Comparison of ENCODE assay signal across 19 cellular contexts in the genomic region with DNA sequence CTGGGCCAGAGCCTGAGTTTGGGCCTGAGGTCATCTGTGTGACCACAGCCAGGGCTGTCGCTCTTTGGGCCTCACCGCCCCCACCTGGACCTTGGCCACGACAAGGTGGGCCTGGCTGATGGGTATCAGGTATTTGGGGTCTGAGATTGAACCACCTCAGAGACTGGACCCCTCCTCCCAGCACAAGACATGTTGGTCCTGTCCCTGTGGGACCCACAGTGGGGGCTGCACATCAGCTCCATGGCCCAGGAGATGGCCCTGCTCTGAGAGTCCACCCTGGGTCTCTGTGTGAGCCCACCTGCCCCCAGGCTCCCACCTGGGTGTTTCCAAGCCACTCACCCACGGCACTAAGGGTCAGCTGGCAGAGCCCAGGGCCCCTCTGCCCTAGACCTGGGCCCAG. TPM values are rescaled to one million over a fixed set of nuclear protein-coding genes. Genes with fewer than 3 reads are reported as not detected.
DNase-seq lines count a peak whose midpoint lies in the region; ATAC-seq and TF ChIP-seq lines count a peak whose summit lies in the region.
"Had no signal": no experiment of that assay in that cellular context is flagged by ENCODE, and none has a peak within 500 bp of the region (broad histone marks: within the 10 kb centered on the region; RNA-seq: fewer than 3 reads in every experiment).

No MANE protein-coding gene starts in this region.

- H3K4me3 ChIP-seq in BE2C (ENCODE audit: low read depth, low read length) (peak overlapping the region; percentile 75), HEK293 (ENCODE audit: low read depth, low read length) (no peak overlapping the region)
- H3K4me3 ChIP-seq: mucosa of descending colon had no signal

- no peak overlapping the region for H3K27ac ChIP-seq in HEK293 (ENCODE audit: extremely low read depth, low read depth, low read length)
- H3K27ac ChIP-seq: KMS-11 had no signal

- no peaks in the 10 kb centered on the region for H3K9me3 Mint-ChIP-seq in chondrocyte (ENCODE audit: low read depth)
- no peaks in the 10 kb centered on the region for H3K9me3 Mint-ChIP-seq in nephron
- H3K9me3 Mint-ChIP-seq: HFFc6 had no signal

- DNase-seq in BE2C (no peak), chondrocyte (ENCODE audit: low spot score) (no peak), cortex of kidney (lab: John Stamatoyannopoulos, UW) (no peak)
- DNase-seq in stimulated activated naive CD4-positive, alpha-beta T cell treated with Interleukin-2 at 50 U/mL for 16 hours (lab: John Stamatoyannopoulos, UW), result no peak
- DNase-seq: activated CD4-positive, alpha-beta T cell treated with anti-CD3 and anti-CD28 coated beads, Interleukin-2, amount 50 U/mL, for 4 hours; activated T-cell treated with anti-CD3 and anti-CD28 coated beads, Interleukin-2, amount 50 U/mL, for 48 hours; AML-193; glutamatergic neuron; HFFc6; NCI-H1417 treated with DMSO at 0.1 percent for 48 hours; NCI-H2227 treated with DMSO at 0.1 percent for 48 hours; posterior cingulate gyrus; SHP77 treated with DMSO at 0.1 percent for 48 hours; T-helper 9 cell had no signal

- H3K4me1 Mint-ChIP-seq in chondrocyte (ENCODE audit: low read depth) (peaks cover 9% of the 10 kb centered on the region), nephron (peaks cover 12% of the 10 kb centered on the region)

- POLR2A ChIA-PET in HEK293 (lab: Yijun Ruan, JAX), result no interaction called here

- H3K36me3 ChIP-seq in BE2C (peaks cover 7% of the 10 kb centered on the region), HEK293 (ENCODE audit: control insufficient read depth in 2 of 2, insufficient read depth in 1 of 2, low read length in 2 of 2) (no peaks in the 10 kb centered on the region)

- peaks cover 23% of the 10 kb centered on the region for H3K27me3 ChIP-seq in BE2C

- H3K4me3 Mint-ChIP-seq in chondrocyte (ENCODE audit: unreplicated experiment), result peak overlapping the region; percentile 60
- peak overlapping the region in 2 of 3 experiments; percentile 62 to 67 for H3K4me3 Mint-ChIP-seq in nephron
- H3K4me3 Mint-ChIP-seq: HFFc6 had no signal

- H3K27ac Mint-ChIP-seq in chondrocyte (ENCODE audit: unreplicated experiment), result no peak overlapping the region
- H3K27ac Mint-ChIP-seq in nephron, result no peak overlapping the region
- H3K27ac Mint-ChIP-seq: HFFc6 had no signal

- peaks cover 8% of the 10 kb centered on the region for H3K4me1 ChIP-seq in BE2C
- H3K4me1 ChIP-seq in HEK293 (ENCODE audit: control insufficient read depth, insufficient read depth, low read length), result no peaks in the 10 kb centered on the region; the same call in 1 of the 2 replicates

- no peaks in the 10 kb centered on the region for H3K9me3 ChIP-seq in BE2C
- no peaks in the 10 kb centered on the region for H3K9me3 ChIP-seq in HEK293 (ENCODE audit: control insufficient read depth, insufficient read depth, low read depth, low read length)
- H3K9me3 ChIP-seq: mucosa of descending colon had no signal

- H3K27me3 Mint-ChIP-seq in chondrocyte (ENCODE audit: low read depth), result peaks cover 26% of the 10 kb centered on the region
- H3K27me3 Mint-ChIP-seq in nephron (ENCODE audit: low read depth), result peaks cover 70% of the 10 kb centered on the region

- H3K36me3 Mint-ChIP-seq in chondrocyte (ENCODE audit: low read depth) (no peaks in the 10 kb centered on the region), nephron (ENCODE audit: low read depth) (no peaks in the 10 kb centered on the region)

- no peak for ATAC-seq in HG02981 (IDR thresholded peaks at IDR 0.05; ENCODE audit: unreplicated experiment)

- TF ChIP-seq CTCF in BE2C (IDR thresholded peaks at IDR 0.05; ENCODE audit: low read depth, low read length) (no peak), HEK293 (tag by site-specific recombination; IDR thresholded peaks at IDR 0.05) (no peak), chondrocyte (IDR thresholded peaks at IDR 0.05) (no peak), nephron (IDR thresholded peaks at IDR 0.05; ENCODE audit: unreplicated experiment in 3 of 3) (no peak)

- CTCF ChIA-PET in HEK293 (lab: Yijun Ruan, JAX), result no interaction called here

TF ChIP-seq in HEK293, 187 proteins besides CTCF, POLR2A, EP300 and RAD21:
- TF ChIP-seq ZNF350 (tag by site-specific recombination; IDR thresholded peaks at IDR 0.05), result no peak
- peak; percentile 74 for TF ChIP-seq ZFP69B (tag by site-specific recombination; IDR thresholded peaks at IDR 0.05)
- TF ChIP-seq, protein P1, sequence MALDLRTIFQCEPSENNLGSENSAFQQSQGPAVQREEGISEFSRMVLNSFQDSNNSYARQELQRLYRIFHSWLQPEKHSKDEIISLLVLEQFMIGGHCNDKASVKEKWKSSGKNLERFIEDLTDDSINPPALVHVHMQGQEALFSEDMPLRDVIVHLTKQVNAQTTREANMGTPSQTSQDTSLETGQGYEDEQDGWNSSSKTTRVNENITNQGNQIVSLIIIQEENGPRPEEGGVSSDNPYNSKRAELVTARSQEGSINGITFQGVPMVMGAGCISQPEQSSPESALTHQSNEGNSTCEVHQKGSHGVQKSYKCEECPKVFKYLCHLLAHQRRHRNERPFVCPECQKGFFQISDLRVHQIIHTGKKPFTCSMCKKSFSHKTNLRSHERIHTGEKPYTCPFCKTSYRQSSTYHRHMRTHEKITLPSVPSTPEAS (tag by site-specific recombination; IDR thresholded peaks at IDR 0.05), result no peak
- TF ChIP-seq, protein P2, sequence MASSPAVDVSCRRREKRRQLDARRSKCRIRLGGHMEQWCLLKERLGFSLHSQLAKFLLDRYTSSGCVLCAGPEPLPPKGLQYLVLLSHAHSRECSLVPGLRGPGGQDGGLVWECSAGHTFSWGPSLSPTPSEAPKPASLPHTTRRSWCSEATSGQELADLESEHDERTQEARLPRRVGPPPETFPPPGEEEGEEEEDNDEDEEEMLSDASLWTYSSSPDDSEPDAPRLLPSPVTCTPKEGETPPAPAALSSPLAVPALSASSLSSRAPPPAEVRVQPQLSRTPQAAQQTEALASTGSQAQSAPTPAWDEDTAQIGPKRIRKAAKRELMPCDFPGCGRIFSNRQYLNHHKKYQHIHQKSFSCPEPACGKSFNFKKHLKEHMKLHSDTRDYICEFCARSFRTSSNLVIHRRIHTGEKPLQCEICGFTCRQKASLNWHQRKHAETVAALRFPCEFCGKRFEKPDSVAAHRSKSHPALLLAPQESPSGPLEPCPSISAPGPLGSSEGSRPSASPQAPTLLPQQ (tag by site-specific recombination; IDR thresholded peaks at IDR 0.05), result peak; percentile 77
- no peak for TF ChIP-seq GFI1B (tag by site-specific recombination; IDR thresholded peaks at IDR 0.05)
TF ChIP-seq in HEK293: peak in this region for 2.

RNA-seq across cellular contexts. Expression of a gene that starts 20.6 kb away (rescaled TPM):
- polyA plus RNA-seq in BE2C (2012; ENCODE audit: insufficient read depth, insufficient read length, low read depth), result 178 TPM
- 5.1 to 6.5 TPM (median 6.5 TPM) in 3 replicates for total RNA-seq in chondrocyte
